In the genomic region with DNA sequence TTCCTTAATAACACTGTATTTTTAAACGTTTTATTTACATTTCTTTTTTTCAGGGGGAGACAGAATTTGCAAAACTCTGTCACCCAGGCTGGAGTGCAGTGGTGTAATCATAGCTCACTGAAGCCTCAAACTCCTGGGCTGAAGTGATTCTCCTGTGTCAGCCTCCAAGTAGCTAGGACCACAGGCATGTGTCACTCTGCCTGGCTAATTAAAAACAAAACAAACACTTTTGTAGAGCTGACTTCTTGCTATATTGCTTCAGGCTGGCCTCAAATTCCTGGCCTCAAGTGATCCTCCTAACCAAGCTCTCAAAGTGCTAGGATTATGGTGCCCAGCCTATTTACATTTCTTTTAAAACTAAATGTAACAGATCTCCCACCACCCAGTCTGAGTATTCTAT, we compare ENCODE assay signal across 13 cellular contexts. TPM values are rescaled to one million over a fixed set of nuclear protein-coding genes. Genes with fewer than 3 reads are reported as not detected.
DNase-seq lines count a peak whose midpoint lies in the region; ATAC-seq and FAIRE-seq lines count a peak whose summit lies in the region.
"Had no signal": no experiment of that assay in that cellular context is flagged by ENCODE, and none has a peak within 500 bp of the region (broad histone marks: within the 10 kb centered on the region; RNA-seq: fewer than 3 reads in every experiment).

No MANE protein-coding gene starts in this region.

- DNase-seq in SIG-M5 treated with dmso at 0.1 percent for 504 hours (lab: John Stamatoyannopoulos, UW; ENCODE audit: unreplicated experiment) (peak; percentile 15), SIG-M5 (lab: John Stamatoyannopoulos, UW) (no peak), HK-2 (ENCODE audit: unreplicated experiment) (peak; percentile 10), adipocyte (ENCODE audit: low read depth) (peak; percentile 61), myocyte (ENCODE audit: low read depth) (peak; percentile 26), HTR-8/SVneo (ENCODE audit: insufficient read length, low spot score) (no peak)
- DNase-seq: IMR-90; left colon; stimulated activated CD4-positive, alpha-beta T cell treated with anti-CD3 and anti-CD28 coated beads, Interleukin-4, amount 100 ng/mL, for 1 hour had no signal

- H3K4me1 ChIP-seq in adipocyte (ENCODE audit: control insufficient read depth, insufficient read depth, low read length): peaks cover 25% of the 10 kb centered on the region

- H3K27me3 ChIP-seq in adipocyte (replicated peaks; ENCODE audit: control insufficient read depth, insufficient read depth, low read length): no peaks in the 10 kb centered on the region

- no peak for FAIRE-seq in HTR-8/SVneo (lab: Jason Lieb, UNC)
- FAIRE-seq: A549, frontal cortex had no signal

- H3K4me3 ChIP-seq in adipocyte (ENCODE audit: low read length): no peak overlapping the region
- H3K4me3 ChIP-seq: A549 had no signal

- H3K9me3 ChIP-seq in adipocyte (ENCODE audit: control insufficient read depth, low read length): no peaks in the 10 kb centered on the region
- H3K9me3 ChIP-seq: A549 had no signal

- no peak overlapping the region for H3K9ac ChIP-seq in adipocyte (ENCODE audit: low read length)

- no peak for ATAC-seq in GM21529 (IDR thresholded peaks at IDR 0.05; ENCODE audit: unreplicated experiment)
- ATAC-seq in HG03439 (IDR thresholded peaks at IDR 0.05; ENCODE audit: unreplicated experiment): no peak
- ATAC-seq: A549, left colon had no signal

- H3K36me3 ChIP-seq in adipocyte (ENCODE audit: control insufficient read depth, insufficient read depth, low read length, severe bottlenecking): peaks cover 29% of the 10 kb centered on the region

RNA-seq across cellular contexts. Expression of a gene that starts 12.7 kb away (rescaled TPM):
- 22.0 and 23.4 TPM in 2 replicates for total RNA-seq in myocyte
- 34.5 TPM for polyA plus RNA-seq in myocyte (2012)

Comparison
In these comparisons a context has a peak if more than half of its experiments do, and no peak if none do; other contexts are left out.
1. DNase-seq: peak in SIG-M5 treated with dmso at 0.1 percent for 504 hours (single experiment), HK-2 (single experiment), adipocyte (single experiment) and myocyte (single experiment); none in SIG-M5 (single experiment) and HTR-8/SVneo (single experiment).